Comparison of ENCODE assay signal across 31 cellular contexts in the genomic region with DNA sequence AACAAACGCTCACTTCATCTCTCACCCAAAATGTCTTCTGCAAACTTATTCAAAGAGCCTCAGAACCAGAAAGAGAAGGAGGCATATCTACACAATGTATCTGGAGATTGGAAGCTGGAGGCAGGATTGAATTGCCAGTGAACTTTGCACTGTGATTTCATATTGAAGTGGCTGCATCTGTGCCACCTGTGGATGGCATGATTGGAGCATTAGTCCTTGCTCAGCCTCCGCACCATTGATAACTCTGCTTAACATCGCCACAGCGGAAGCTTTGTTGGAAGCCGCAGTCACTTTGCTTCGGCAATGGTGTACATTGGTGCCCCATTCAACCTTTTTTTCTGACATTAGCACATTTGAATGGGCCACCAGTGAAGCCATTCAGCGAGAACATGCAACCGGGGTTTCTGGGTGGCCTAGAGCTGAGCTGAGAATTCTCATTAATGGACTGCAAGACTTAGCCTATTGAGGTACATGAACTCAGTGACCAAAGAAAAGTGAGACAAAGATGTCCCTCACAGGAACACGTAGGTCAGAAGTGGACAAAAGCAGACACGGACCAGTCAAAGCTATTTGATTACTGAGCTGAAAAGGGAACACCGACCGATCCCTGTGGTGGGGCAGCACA.
"Had no signal": no experiment of that assay in that cellular context is flagged by ENCODE, and none has a peak within 500 bp of the region (broad histone marks: within the 10 kb centered on the region; RNA-seq: fewer than 3 reads in every experiment).

No MANE protein-coding gene starts in this region.

- DNase-seq: activated B cell treated with CpG ODN at 0.5 μM for 24 hours; activated CD4-positive, alpha-beta T cell treated with anti-CD3 and anti-CD28 coated beads for 1 hour; activated CD4-positive, alpha-beta T cell treated with anti-CD3 and anti-CD28 coated beads, Interleukin-2, amount 10 ng/mL, durations not matched to agents 24 days and 14 days; activated CD4-positive, alpha-beta T cell treated with anti-CD3 and anti-CD28 coated beads, Interleukin-2, amount 50 U/mL, for 48 hours; activated CD8-positive, alpha-beta memory T cell treated with anti-CD3 and anti-CD28 coated beads, Interleukin-2, amount 10 ng/mL, durations not matched to agents 7 days and 5 days; activated effector memory CD4-positive, alpha-beta T cell treated with anti-CD3 and anti-CD28 coated beads, Interleukin-2, amount 50 U/mL, for 16 hours; activated naive CD4-positive, alpha-beta T cell treated with Interleukin-2 at 50 U/mL for 16 hours; activated naive CD8-positive, alpha-beta T cell treated with anti-CD3 and anti-CD28 coated beads, Interleukin-2, amount 50 U/mL, for 24 hours; activated T-cell treated with anti-CD3 and anti-CD28 coated beads, Interleukin-2, amount 50 U/mL, for 4 hours; amniotic stem cell; body of pancreas; MG63; MV-4-11; NCI-H1092 treated with DMSO at 0.1 percent for 48 hours; NCI-H1436; NCI-H187; NCI-H2081; NCI-H446 treated with DMSO at 0.1 percent for 48 hours; NCI-H526; NCI-H82; PC-9; SIG-M5; T-cell; T-helper 2 cell; T1000 had no signal

- H3K9ac ChIP-seq: KMS-11 had no signal

- H3K9me3 ChIP-seq: ascending aorta, body of pancreas, MG63 had no signal

- H3K36me3 ChIP-seq: ascending aorta, MG63 had no signal

- H3K4me3 ChIP-seq: ascending aorta, body of pancreas, MG63, PC-9, SK-N-MC had no signal

- H3K4me3 Mint-ChIP-seq: activated B cell treated with CpG ODN at 0.5 μM for 24 hours; activated CD4-positive, alpha-beta T cell treated with anti-CD3 and anti-CD28 coated beads, Interleukin-2, amount 10 ng/mL, durations not matched to agents 24 days and 14 days; activated CD8-positive, alpha-beta memory T cell treated with anti-CD3 and anti-CD28 coated beads, Interleukin-2, amount 10 ng/mL, durations not matched to agents 7 days and 5 days; activated naive CD8-positive, alpha-beta T cell treated with anti-CD3 and anti-CD28 coated beads, Interleukin-2, amount 50 U/mL, for 24 hours; activated T-cell treated with anti-CD3 and anti-CD28 coated beads, Interleukin-2, amount 50 U/mL, for 4 hours; central memory CD8-positive, alpha-beta T cell; T-cell had no signal

- H3K36me3 Mint-ChIP-seq: activated CD8-positive, alpha-beta memory T cell treated with anti-CD3 and anti-CD28 coated beads, Interleukin-2, amount 10 ng/mL, durations not matched to agents 7 days and 5 days; activated naive CD4-positive, alpha-beta T cell treated with anti-CD3 and anti-CD28 coated beads, Interleukin-2, amount 50 U/mL, for 72 hours; T-cell had no signal

- H3K4me1 Mint-ChIP-seq: activated B cell treated with CpG ODN at 0.5 μM for 24 hours; activated CD4-positive, alpha-beta T cell treated with anti-CD3 and anti-CD28 coated beads, Interleukin-2, amount 10 ng/mL, durations not matched to agents 24 days and 14 days; activated CD8-positive, alpha-beta memory T cell treated with anti-CD3 and anti-CD28 coated beads, Interleukin-2, amount 10 ng/mL, durations not matched to agents 7 days and 5 days; activated naive CD8-positive, alpha-beta T cell treated with anti-CD3 and anti-CD28 coated beads, Interleukin-2, amount 50 U/mL, for 24 hours; central memory CD8-positive, alpha-beta T cell; T-cell had no signal

- H3K27ac ChIP-seq: ascending aorta, body of pancreas, KMS-11, PC-9, SK-N-MC had no signal

- FAIRE-seq: TTC549 had no signal

- H3K27ac Mint-ChIP-seq: activated B cell treated with CpG ODN at 0.5 μM for 24 hours; activated CD4-positive, alpha-beta T cell treated with anti-CD3 and anti-CD28 coated beads, Interleukin-2, amount 10 ng/mL, durations not matched to agents 24 days and 14 days; activated CD8-positive, alpha-beta memory T cell treated with anti-CD3 and anti-CD28 coated beads, Interleukin-2, amount 10 ng/mL, durations not matched to agents 7 days and 5 days; activated naive CD4-positive, alpha-beta T cell treated with anti-CD3 and anti-CD28 coated beads, Interleukin-2, amount 50 U/mL, for 72 hours; activated naive CD8-positive, alpha-beta T cell treated with anti-CD3 and anti-CD28 coated beads, Interleukin-2, amount 50 U/mL, for 24 hours; T-cell had no signal

- H3K4me1 ChIP-seq: ascending aorta, body of pancreas had no signal

- H3K27me3 Mint-ChIP-seq: activated naive CD8-positive, alpha-beta T cell treated with anti-CD3 and anti-CD28 coated beads, Interleukin-2, amount 50 U/mL, for 24 hours had no signal

- H2AFZ ChIP-seq: PC-9 had no signal

- H3K4me2 ChIP-seq: KMS-11, PC-9 had no signal

- H3K27me3 ChIP-seq: ascending aorta, body of pancreas, MG63 had no signal

- H3K9me3 Mint-ChIP-seq: activated B cell treated with CpG ODN at 0.5 μM for 24 hours; activated CD4-positive, alpha-beta T cell treated with anti-CD3 and anti-CD28 coated beads, Interleukin-2, amount 10 ng/mL, durations not matched to agents 24 days and 14 days; activated naive CD4-positive, alpha-beta T cell treated with anti-CD3 and anti-CD28 coated beads, Interleukin-2, amount 50 U/mL, for 72 hours; activated naive CD8-positive, alpha-beta T cell treated with anti-CD3 and anti-CD28 coated beads, Interleukin-2, amount 50 U/mL, for 24 hours; activated T-cell treated with anti-CD3 and anti-CD28 coated beads, Interleukin-2, amount 50 U/mL, for 4 hours; central memory CD8-positive, alpha-beta T cell; T-cell had no signal
